In genomic region chr6:46651006-46651405, GRCh38 we compare ENCODE assay signal across 18 cellular contexts. TPM values are rescaled to one million over a fixed set of nuclear protein-coding genes. Genes with fewer than 3 reads are reported as not detected.
DNase-seq lines count a peak whose midpoint lies in the region; ATAC-seq and TF ChIP-seq lines count a peak whose summit lies in the region.
"Had no signal": no experiment of that assay in that cellular context is flagged by ENCODE, and none has a peak within 500 bp of the region (broad histone marks: within the 10 kb centered on the region; RNA-seq: fewer than 3 reads in every experiment).

No MANE protein-coding gene starts in this region.

- TF ChIP-seq POLR2A in right lobe of liver (IDR thresholded peaks at IDR 0.05) (no peak), erythroblast (IDR thresholded peaks at IDR 0.05; ENCODE audit: low read length) (no peak)

- DNase-seq in cardiac muscle cell (ENCODE audit: low read depth in 1 of 2, low spot score in 1 of 2) (no peak), right atrium auricular region (ENCODE audit: low spot score) (no peak), choroid plexus epithelial cell (ENCODE audit: low read depth) (peak; percentile 5), right lobe of liver (no peak), type B pancreatic cell (ENCODE audit: extremely low spot score, unreplicated experiment) (no peak), erythroblast (lab: John Stamatoyannopoulos, UW) (no peak), occipital lobe (lab: John Stamatoyannopoulos, UW) (no peak)
- DNase-seq: activated CD4-positive, alpha-beta T cell treated with anti-CD3 and anti-CD28 coated beads, Interleukin-2, amount 50 U/mL, for 1 hour; activated T-cell treated with anti-CD3 and anti-CD28 coated beads, Interleukin-2, amount 50 U/mL, for 24 hours; CD8-positive, alpha-beta T cell; mucosa of descending colon; retina; stimulated activated CD4-positive, alpha-beta T cell treated with anti-CD3 and anti-CD28 coated beads, Interleukin-2, amount 100 ng/mL, for 24 hours; tibial artery had no signal

- H3K9me3 Mint-ChIP-seq in type B pancreatic cell, result no peaks in the 10 kb centered on the region
- H3K9me3 Mint-ChIP-seq: activated T-cell treated with anti-CD3 and anti-CD28 coated beads, Interleukin-2, amount 50 U/mL, for 24 hours; CD8-positive, alpha-beta T cell; T-helper 2 cell treated with Interferon-gamma antibody and Interleukin-4, amounts not matched to agents 5 μg/mL and 100 μg/mL, for 36 hours had no signal

- H3K27ac ChIP-seq in cardiac muscle cell, result no peak overlapping the region
- H3K27ac ChIP-seq in right atrium auricular region, result no peak overlapping the region
- H3K27ac ChIP-seq in right lobe of liver, result peak overlapping the region in 2 of 3 donors; percentile 92 to 98
- H3K27ac ChIP-seq: tibial artery had no signal

- H3K27me3 Mint-ChIP-seq in type B pancreatic cell, result peaks cover 15% of the 10 kb centered on the region

- H3K9me3 ChIP-seq in cardiac muscle cell (ENCODE audit: low read depth), result no peaks in the 10 kb centered on the region
- no peaks in the 10 kb centered on the region for H3K9me3 ChIP-seq in right atrium auricular region
- H3K9me3 ChIP-seq in right lobe of liver, result no peaks in the 10 kb centered on the region
- H3K9me3 ChIP-seq: mucosa of descending colon, tibial artery had no signal

- H3K36me3 ChIP-seq in cardiac muscle cell (no peaks in the 10 kb centered on the region), right atrium auricular region (no peaks in the 10 kb centered on the region), right lobe of liver (no peaks in the 10 kb centered on the region)
- H3K36me3 ChIP-seq: tibial artery had no signal

- H3K36me3 Mint-ChIP-seq in type B pancreatic cell, result peaks cover 8% of the 10 kb centered on the region

- intact Hi-C loops in right lobe of liver (cut with DNase I), result no loop called here

- peak in 3 of 4 donors; percentile 11 to 50 (median 11) for ATAC-seq in right lobe of liver
- no peak for ATAC-seq in GM19351 (IDR thresholded peaks at IDR 0.05; ENCODE audit: unreplicated experiment)
- ATAC-seq: CD8-positive, alpha-beta T cell; mucosa of descending colon; Right ventricle myocardium inferior had no signal

- 22% methylated on average over 1 of the region's 1 CpG for WGBS in right lobe of liver (ENCODE audit: insufficient coverage, low coverage, low lambda C conversion rate, missing lambda C conversion rate)

- H3K4me3 ChIP-seq in cardiac muscle cell, result peak overlapping the region; percentile 62
- no peak overlapping the region for H3K4me3 ChIP-seq in right atrium auricular region
- H3K4me3 ChIP-seq in choroid plexus epithelial cell (ENCODE audit: low read depth, low read length), result no peak overlapping the region
- peak overlapping the region; percentile 84 to 92 (median 90) for H3K4me3 ChIP-seq in right lobe of liver
- H3K4me3 ChIP-seq: mucosa of descending colon, tibial artery had no signal

- H3K4me1 ChIP-seq in cardiac muscle cell (ENCODE audit: low read depth) (peaks cover 10% of the 10 kb centered on the region), right atrium auricular region (peaks cover 0 to 15% of the 10 kb centered on the region in 2 donors), right lobe of liver (peaks cover 0 to 10% (median 4%) of the 10 kb centered on the region in 4 donors)

- H3K4me3 Mint-ChIP-seq in type B pancreatic cell, result peak overlapping the region; percentile 95
- H3K4me3 Mint-ChIP-seq: activated T-cell treated with anti-CD3 and anti-CD28 coated beads, Interleukin-2, amount 50 U/mL, for 24 hours; CD8-positive, alpha-beta T cell; T-helper 2 cell treated with Interferon-gamma antibody and Interleukin-4, amounts not matched to agents 5 μg/mL and 100 μg/mL, for 36 hours had no signal

- H3K27ac Mint-ChIP-seq in type B pancreatic cell, result no peak overlapping the region
- H3K27ac Mint-ChIP-seq: activated T-cell treated with anti-CD3 and anti-CD28 coated beads, Interleukin-2, amount 50 U/mL, for 24 hours; CD8-positive, alpha-beta T cell; T-helper 2 cell treated with Interferon-gamma antibody and Interleukin-4, amounts not matched to agents 5 μg/mL and 100 μg/mL, for 36 hours had no signal

- peaks cover 26% of the 10 kb centered on the region for H3K4me1 Mint-ChIP-seq in type B pancreatic cell (ENCODE audit: unreplicated experiment)

- H3K27me3 ChIP-seq in cardiac muscle cell (peaks cover 8% of the 10 kb centered on the region), right atrium auricular region (no peaks in the 10 kb centered on the region), right lobe of liver (no peaks in the 10 kb centered on the region)
- H3K27me3 ChIP-seq: tibial artery had no signal

- TF ChIP-seq CTCF in cardiac muscle cell (IDR thresholded peaks at IDR 0.05; ENCODE audit: low read depth, low read length), result no peak
- no peak for TF ChIP-seq CTCF in right atrium auricular region (IDR thresholded peaks at IDR 0.05)
- no peak for TF ChIP-seq CTCF in choroid plexus epithelial cell (conservative IDR thresholded peaks at IDR 0.05; ENCODE audit: low read depth, low read length)
- TF ChIP-seq CTCF in right lobe of liver (IDR thresholded peaks at IDR 0.05), result no peak
- TF ChIP-seq CTCF in type B pancreatic cell (conservative IDR thresholded peaks at IDR 0.05), result no peak

RNA-seq across cellular contexts. Expression of gene CYP39A1, which starts 1.6 kb away (rescaled TPM):
- total RNA-seq in cardiac muscle cell (4.3 and 5.2 TPM in 2 replicates), right atrium auricular region (1 to 10 TPM; 6.3 to 7.0 TPM), right lobe of liver (10 to 100 TPM; 21.2 to 59.7 (median 37.2) TPM), type B pancreatic cell (ENCODE audit: low replicate concordance) (4.8 and 6.7 TPM in 2 replicates), occipital lobe (2.3 TPM)
- 3.4 and 6.6 TPM in 2 replicates for polyA plus RNA-seq in cardiac muscle cell
- total RNA-seq: A172; CD8-positive, alpha-beta T cell had no signal

RNA-seq across cellular contexts. Expression of gene SLC25A27, which starts 1.8 kb away (rescaled TPM):
- 18.6 and 36.1 TPM in 2 replicates for total RNA-seq in cardiac muscle cell
- polyA plus RNA-seq in cardiac muscle cell, result 20.0 and 31.8 TPM in 2 replicates
- 1 to 10 TPM; 6.2 to 7.5 TPM for total RNA-seq in right atrium auricular region
- 10 to 100 TPM in 5 of 6 experiments, 1 to 10 TPM in 1; 8.8 to 21.0 (median 14.2) TPM for total RNA-seq in right lobe of liver
- 8.7 and 18.1 TPM in 2 replicates for total RNA-seq in type B pancreatic cell (ENCODE audit: low replicate concordance)
- total RNA-seq in occipital lobe, result 30.7 TPM

RNA-seq across cellular contexts. Expression of gene TDRD6, which starts 36.7 kb away (rescaled TPM):
- 0.28 and 0.57 TPM in 2 replicates for total RNA-seq in cardiac muscle cell
- polyA plus RNA-seq in cardiac muscle cell, result 0.10 and 0.12 TPM in 2 replicates
- total RNA-seq in right atrium auricular region, result under 1 TPM; 0.12 to 0.37 TPM
- 1 to 10 TPM in 2 of 6 experiments, under 1 TPM in 4; 0.13 to 1.4 (median 0.72) TPM for total RNA-seq in right lobe of liver
- total RNA-seq in type B pancreatic cell (ENCODE audit: low replicate concordance), result 0.19 and 0.38 TPM in 2 replicates
- total RNA-seq in occipital lobe, result 1.2 TPM
- total RNA-seq: A172; CD8-positive, alpha-beta T cell had no signal

Comparison
In these comparisons a context has a peak if more than half of its experiments do, and no peak if none do; other contexts are left out.
1. H3K4me3 ChIP-seq: peak in cardiac muscle cell (single experiment) and right lobe of liver (3 of 3); none in right atrium auricular region (0 of 2) and choroid plexus epithelial cell (single experiment).
2. H3K27ac ChIP-seq: peak in right lobe of liver (2 of 3); none in cardiac muscle cell (single experiment) and right atrium auricular region (0 of 2).